Comparison of ENCODE assay signal across 14 cellular contexts in genomic region chr18:13287372-13287771, GRCh38.
"Had no signal": no experiment of that assay in that cellular context is flagged by ENCODE, and none has a peak within 500 bp of the region (broad histone marks: within the 10 kb centered on the region; RNA-seq: fewer than 3 reads in every experiment).

No MANE protein-coding gene starts in this region.

- H3K9me3 ChIP-seq: esophagus squamous epithelium, prostate gland, suprapubic skin had no signal

- H3K9me3 Mint-ChIP-seq: activated naive CD4-positive, alpha-beta T cell treated with anti-CD3 and anti-CD28 coated beads, Interleukin-2, amount 50 U/mL, for 72 hours; neural crest cell; stimulated activated naive CD8-positive, alpha-beta T cell treated with anti-CD3 and anti-CD28 coated beads, Interleukin-15, Interleukin-2, amounts not matched to agents 100 ng/mL and 50 ng/mL, for 24 hours had no signal

- DNase-seq: activated CD4-positive, alpha-beta T cell treated with anti-CD3 and anti-CD28 coated beads, Interleukin-2, amount 50 U/mL, for 48 hours; activated gamma-delta T cell treated with Interleukin-2 at 50 U/mL for 16 hours; effector memory CD4-positive, alpha-beta T cell; esophagus squamous epithelium; naive B cell; trophoblast cell had no signal

- H3K4me3 Mint-ChIP-seq: dendritic cell treated with granulocyte-macrophage colony-stimulating factor and Interleukin-4, amounts not matched to agents 40 ng/mL and 50 ng/mL, for 4 days; memory B cell; naive B cell; neural crest cell; stimulated activated naive CD8-positive, alpha-beta T cell treated with anti-CD3 and anti-CD28 coated beads, Interleukin-15, Interleukin-2, amounts not matched to agents 100 ng/mL and 50 ng/mL, for 24 hours had no signal

- H3K27ac ChIP-seq: esophagus squamous epithelium, prostate gland, suprapubic skin had no signal

- H3K4me1 Mint-ChIP-seq: naive B cell had no signal

- H3K27me3 ChIP-seq: esophagus squamous epithelium, suprapubic skin had no signal

- H3K27me3 Mint-ChIP-seq: dendritic cell treated with granulocyte-macrophage colony-stimulating factor and Interleukin-4, amounts not matched to agents 40 ng/mL and 50 ng/mL, for 4 days; stimulated activated naive CD8-positive, alpha-beta T cell treated with anti-CD3 and anti-CD28 coated beads, Interleukin-15, Interleukin-2, amounts not matched to agents 100 ng/mL and 50 ng/mL, for 24 hours had no signal

- H3K27ac Mint-ChIP-seq: activated naive CD4-positive, alpha-beta T cell treated with anti-CD3 and anti-CD28 coated beads, Interleukin-2, amount 50 U/mL, for 72 hours; memory B cell; stimulated activated naive CD8-positive, alpha-beta T cell treated with anti-CD3 and anti-CD28 coated beads, Interleukin-15, Interleukin-2, amounts not matched to agents 100 ng/mL and 50 ng/mL, for 24 hours had no signal

- H3K36me3 Mint-ChIP-seq: naive B cell had no signal

- ATAC-seq: activated naive CD4-positive, alpha-beta T cell treated with anti-CD3 and anti-CD28 coated beads, Interleukin-2, amount 50 U/mL, for 72 hours; right cardiac atrium had no signal

- H3K4me3 ChIP-seq: esophagus squamous epithelium, prostate gland, suprapubic skin had no signal

- H3K36me3 ChIP-seq: esophagus squamous epithelium, prostate gland, suprapubic skin had no signal
